15 cellular contexts compared by ENCODE assay signal in genomic region chr18:905307-905947, GRCh38. TPM values are rescaled to one million over a fixed set of nuclear protein-coding genes. Genes with fewer than 3 reads are reported as not detected.
DNase-seq lines count a peak whose midpoint lies in the region; TF ChIP-seq lines count a peak whose summit lies in the region.
"Had no signal": no experiment of that assay in that cellular context is flagged by ENCODE, and none has a peak within 500 bp of the region (broad histone marks: within the 10 kb centered on the region; RNA-seq: fewer than 3 reads in every experiment).

No MANE protein-coding gene starts in this region.

- H4K20me1 ChIP-seq in osteoblast (ENCODE audit: insufficient read depth, low read length): no peaks in the 10 kb centered on the region

- H3K9me3 ChIP-seq in HUES64 (ENCODE audit: insufficient read depth, low read depth, low read length) (no peaks in the 10 kb centered on the region; the same call in 1 of the 2 replicates), endocrine pancreas (ENCODE audit: control insufficient read depth, low read length) (no peaks in the 10 kb centered on the region), osteoblast (ENCODE audit: low read depth, low read length) (no peaks in the 10 kb centered on the region)

- H3K27ac ChIP-seq in HUES64 (ENCODE audit: low read depth, low read length) (no peak overlapping the region), osteoblast (ENCODE audit: low read depth, low read length) (no peak overlapping the region)
- H3K27ac ChIP-seq: coronary artery had no signal

- no peaks in the 10 kb centered on the region for H3K79me2 ChIP-seq in osteoblast (ENCODE audit: insufficient read depth, low read length)

- H3K4me2 ChIP-seq in osteoblast (ENCODE audit: insufficient read depth, low read length): no peak overlapping the region

- peaks cover 9% of the 10 kb centered on the region for H3K4me1 Mint-ChIP-seq in activated CD4-positive, alpha-beta T cell treated with anti-CD3 and anti-CD28 coated beads, Interleukin-2, amount 10 ng/mL, durations not matched to agents 24 days and 14 days

- H3K36me3 ChIP-seq in HUES64 (ENCODE audit: insufficient read depth, low read length): no peaks in the 10 kb centered on the region
- peaks cover 2% of the 10 kb centered on the region for H3K36me3 ChIP-seq in endocrine pancreas (ENCODE audit: control insufficient read depth, insufficient read depth, low read length)
- no peaks in the 10 kb centered on the region for H3K36me3 ChIP-seq in osteoblast (ENCODE audit: insufficient read depth, low read length)

- H3K9me3 Mint-ChIP-seq in activated CD4-positive, alpha-beta T cell treated with anti-CD3 and anti-CD28 coated beads, Interleukin-2, amount 10 ng/mL, durations not matched to agents 24 days and 14 days: peaks cover 23% of the 10 kb centered on the region

- H3K27ac Mint-ChIP-seq in activated CD4-positive, alpha-beta T cell treated with anti-CD3 and anti-CD28 coated beads, Interleukin-2, amount 10 ng/mL, durations not matched to agents 24 days and 14 days: peak overlapping the region; percentile 29
- H3K27ac Mint-ChIP-seq: activated CD4-positive, alpha-beta T cell treated with anti-CD3 and anti-CD28 coated beads, Interleukin-2, amount 10 ng/mL, durations not matched to agents 7 days and 5 days; activated naive CD4-positive, alpha-beta T cell treated with anti-CD3 and anti-CD28 coated beads for 36 hours had no signal

- peaks cover 100% of the 10 kb centered on the region for H3K27me3 ChIP-seq in HUES64 (ENCODE audit: insufficient read depth, low read length)
- H3K27me3 ChIP-seq in endocrine pancreas (ENCODE audit: control insufficient read depth, insufficient read depth, low read length): peaks cover 8% of the 10 kb centered on the region
- peaks cover 77% of the 10 kb centered on the region for H3K27me3 ChIP-seq in osteoblast (ENCODE audit: insufficient read depth, low read length)

- H3K9ac ChIP-seq in HUES64 (ENCODE audit: low read depth, low read length) (no peak overlapping the region), endocrine pancreas (ENCODE audit: control insufficient read depth, insufficient read depth, low read length) (peak overlapping the region; percentile 77)

- intact Hi-C loops in activated CD4-positive, alpha-beta T cell treated with anti-CD3 and anti-CD28 coated beads, Interleukin-2, amount 10 ng/mL, durations not matched to agents 24 days and 14 days (cut with micrococcal nuclease): loop anchor here (5.0 kb wide), 1 partner anchor 408 kb away; no protein-coding TSS in a partner anchor

- peaks cover 70% of the 10 kb centered on the region for H3K27me3 Mint-ChIP-seq in activated CD4-positive, alpha-beta T cell treated with anti-CD3 and anti-CD28 coated beads, Interleukin-2, amount 10 ng/mL, durations not matched to agents 24 days and 14 days

- TF ChIP-seq CTCF in osteoblast (IDR thresholded peaks at IDR 0.05; ENCODE audit: extremely low read depth, low read depth, low read length): no peak

- no peak overlapping the region for H3K4me3 Mint-ChIP-seq in activated CD4-positive, alpha-beta T cell treated with anti-CD3 and anti-CD28 coated beads, Interleukin-2, amount 10 ng/mL, durations not matched to agents 24 days and 14 days
- H3K4me3 Mint-ChIP-seq: activated naive CD4-positive, alpha-beta T cell treated with anti-CD3 and anti-CD28 coated beads for 36 hours had no signal

- peaks cover 8% of the 10 kb centered on the region for H3K36me3 Mint-ChIP-seq in activated CD4-positive, alpha-beta T cell treated with anti-CD3 and anti-CD28 coated beads, Interleukin-2, amount 10 ng/mL, durations not matched to agents 24 days and 14 days (ENCODE audit: low read depth)

- H2AFZ ChIP-seq in osteoblast (ENCODE audit: low read length): no peak overlapping the region

- H3K4me3 ChIP-seq in HUES64 (ENCODE audit: low read length) (peak overlapping the region; percentile 45), endocrine pancreas (ENCODE audit: control insufficient read depth, insufficient read depth, low read length) (peak overlapping the region; percentile 69), osteoblast (ENCODE audit: insufficient read depth, low read length) (no peak overlapping the region)
- H3K4me3 ChIP-seq: coronary artery had no signal

- no peak for DNase-seq in activated CD4-positive, alpha-beta T cell treated with anti-CD3 and anti-CD28 coated beads, Interleukin-2, amount 10 ng/mL, durations not matched to agents 24 days and 14 days
- DNase-seq in activated CD4-positive, alpha-beta T cell treated with anti-CD3 and anti-CD28 coated beads, Interleukin-2, amount 50 U/mL, for 48 hours: no peak
- peak; percentile 49 for DNase-seq in osteoblast (ENCODE audit: insufficient read length, low spot score, missing footprints)
- DNase-seq in activated effector memory CD4-positive, alpha-beta T cell treated with Interleukin-2 at 50 U/mL for 16 hours: no peak
- no peak for DNase-seq in CD1c-positive myeloid dendritic cell (ENCODE audit: extremely low spot score)
- no peak for DNase-seq in NCI-H2196 (lab: John Stamatoyannopoulos, UW; ENCODE audit: unreplicated experiment)
- DNase-seq: activated CD4-positive, alpha-beta T cell treated with anti-CD3 and anti-CD28 coated beads, Interleukin-2, amount 10 ng/mL, durations not matched to agents 7 days and 5 days; activated naive CD4-positive, alpha-beta T cell treated with anti-CD3 and anti-CD28 coated beads for 36 hours; AML-193; OCI-M1; right cardiac atrium had no signal

- 2% methylated on average over 33 of the region's 33 CpGs for WGBS in HUES64

- H3K4me1 ChIP-seq in HUES64 (ENCODE audit: insufficient read depth, low read length): peaks cover 16% of the 10 kb centered on the region
- H3K4me1 ChIP-seq in endocrine pancreas (ENCODE audit: control insufficient read depth, insufficient read depth, low read length): no peaks in the 10 kb centered on the region
- no peaks in the 10 kb centered on the region for H3K4me1 ChIP-seq in osteoblast (ENCODE audit: insufficient read depth, low read length)

RNA-seq across cellular contexts. Expression of gene ADCYAP1, which starts 0.8 kb away (rescaled TPM):
- not detected in 2 replicates for total RNA-seq in activated CD4-positive, alpha-beta T cell treated with anti-CD3 and anti-CD28 coated beads, Interleukin-2, amount 10 ng/mL, durations not matched to agents 24 days and 14 days
- polyA plus RNA-seq in HUES64 (2013, experiment 1 of 2): 0.10 TPM
- 0.51 TPM for polyA plus RNA-seq in HUES64 (2013, experiment 2 of 2)
- total RNA-seq in osteoblast: not detected in 2 replicates
- total RNA-seq: activated CD4-positive, alpha-beta T cell treated with anti-CD3 and anti-CD28 coated beads, Interleukin-2, amount 10 ng/mL, durations not matched to agents 7 days and 5 days; activated naive CD4-positive, alpha-beta T cell treated with anti-CD3 and anti-CD28 coated beads for 36 hours had no signal
- polyA plus RNA-seq: keratinocyte had no signal
